In the genomic region with DNA sequence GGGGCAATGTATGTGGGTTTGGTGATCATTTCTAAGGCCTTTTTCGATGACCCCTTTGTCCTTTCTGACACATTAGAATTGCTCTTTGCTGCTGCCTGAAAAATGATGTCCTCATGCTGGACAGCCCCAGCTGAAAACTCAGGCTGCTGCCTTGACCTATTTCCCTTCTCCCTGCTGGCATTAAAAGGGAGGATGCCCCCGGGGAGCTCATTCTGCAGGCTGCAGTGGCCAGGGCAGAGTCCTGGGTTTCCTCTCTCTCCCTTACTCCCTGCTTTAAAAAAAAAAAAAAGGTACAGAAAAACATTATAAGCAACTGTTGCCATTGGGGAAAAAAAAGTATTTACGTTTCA, we compare ENCODE assay signal across 1 cellular context.
TF ChIP-seq lines count a peak whose summit lies in the region.

No MANE protein-coding gene starts in this region.

TF ChIP-seq in SK-N-SH, 30 proteins besides CTCF, POLR2A, EP300 and RAD21:
- TF ChIP-seq, protein P1, sequence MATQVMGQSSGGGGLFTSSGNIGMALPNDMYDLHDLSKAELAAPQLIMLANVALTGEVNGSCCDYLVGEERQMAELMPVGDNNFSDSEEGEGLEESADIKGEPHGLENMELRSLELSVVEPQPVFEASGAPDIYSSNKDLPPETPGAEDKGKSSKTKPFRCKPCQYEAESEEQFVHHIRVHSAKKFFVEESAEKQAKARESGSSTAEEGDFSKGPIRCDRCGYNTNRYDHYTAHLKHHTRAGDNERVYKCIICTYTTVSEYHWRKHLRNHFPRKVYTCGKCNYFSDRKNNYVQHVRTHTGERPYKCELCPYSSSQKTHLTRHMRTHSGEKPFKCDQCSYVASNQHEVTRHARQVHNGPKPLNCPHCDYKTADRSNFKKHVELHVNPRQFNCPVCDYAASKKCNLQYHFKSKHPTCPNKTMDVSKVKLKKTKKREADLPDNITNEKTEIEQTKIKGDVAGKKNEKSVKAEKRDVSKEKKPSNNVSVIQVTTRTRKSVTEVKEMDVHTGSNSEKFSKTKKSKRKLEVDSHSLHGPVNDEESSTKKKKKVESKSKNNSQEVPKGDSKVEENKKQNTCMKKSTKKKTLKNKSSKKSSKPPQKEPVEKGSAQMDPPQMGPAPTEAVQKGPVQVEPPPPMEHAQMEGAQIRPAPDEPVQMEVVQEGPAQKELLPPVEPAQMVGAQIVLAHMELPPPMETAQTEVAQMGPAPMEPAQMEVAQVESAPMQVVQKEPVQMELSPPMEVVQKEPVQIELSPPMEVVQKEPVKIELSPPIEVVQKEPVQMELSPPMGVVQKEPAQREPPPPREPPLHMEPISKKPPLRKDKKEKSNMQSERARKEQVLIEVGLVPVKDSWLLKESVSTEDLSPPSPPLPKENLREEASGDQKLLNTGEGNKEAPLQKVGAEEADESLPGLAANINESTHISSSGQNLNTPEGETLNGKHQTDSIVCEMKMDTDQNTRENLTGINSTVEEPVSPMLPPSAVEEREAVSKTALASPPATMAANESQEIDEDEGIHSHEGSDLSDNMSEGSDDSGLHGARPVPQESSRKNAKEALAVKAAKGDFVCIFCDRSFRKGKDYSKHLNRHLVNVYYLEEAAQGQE (IDR thresholded peaks at IDR 0.05; ENCODE audit: low read depth, low read length): peak; percentile 75; the same call in 1 of the 2 replicates
- TF ChIP-seq USF2 (IDR thresholded peaks at IDR 0.05; ENCODE audit: borderline replicate concordance, low read depth, low read length): no peak
- 0 out of 2 replicates have a peak, but pooled peaks have one; percentile 1 for TF ChIP-seq MXI1 (IDR thresholded peaks at IDR 0.05; ENCODE audit: low read depth, low read length)
TF ChIP-seq in SK-N-SH: peak in this region for 2.
